Comparison of ENCODE assay signal across 12 cellular contexts in the genomic region with DNA sequence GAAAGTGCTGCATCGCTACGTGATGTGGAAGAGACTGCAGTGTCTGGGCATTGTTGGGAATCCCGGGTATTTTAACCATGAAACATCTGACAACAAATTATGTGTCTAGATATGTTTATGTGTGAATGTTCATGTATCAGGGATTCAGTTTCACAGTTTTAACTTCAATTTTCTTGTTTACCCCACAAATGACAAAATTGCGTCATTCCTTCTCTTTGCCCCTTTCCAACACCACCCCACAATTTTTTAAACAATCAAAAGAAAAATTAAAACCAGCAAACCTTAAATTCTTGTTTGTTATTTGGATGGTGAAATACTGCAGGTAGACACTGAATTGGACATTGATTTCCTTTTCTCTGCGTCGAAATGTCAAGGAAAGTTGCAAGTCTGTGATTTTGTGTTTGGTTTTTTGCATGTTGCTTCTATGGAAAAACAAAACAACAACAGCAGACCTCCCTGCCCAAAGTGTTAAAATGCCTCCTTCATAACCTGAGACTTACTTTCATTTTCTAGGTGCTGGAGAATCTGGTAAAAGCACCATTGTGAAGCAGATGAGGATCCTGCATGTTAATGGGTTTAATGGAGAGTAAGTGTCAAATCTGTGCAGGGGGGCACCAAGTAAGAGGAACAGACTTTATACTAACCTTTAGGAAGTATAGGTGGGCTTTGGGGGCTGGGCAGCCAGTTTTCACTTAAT. TPM values are rescaled to one million over a fixed set of nuclear protein-coding genes. Genes with fewer than 3 reads are reported as not detected.
DNase-seq lines count a peak whose midpoint lies in the region; ATAC-seq, FAIRE-seq and TF ChIP-seq lines count a peak whose summit lies in the region.
"Had no signal": no experiment of that assay in that cellular context is flagged by ENCODE, and none has a peak within 500 bp of the region (broad histone marks: within the 10 kb centered on the region; RNA-seq: fewer than 3 reads in every experiment).

No MANE protein-coding gene starts in this region.

- in situ Hi-C loops in K562 (cut with MboI): no loop called here

- H3K79me2 ChIP-seq in K562 (ENCODE audit: control insufficient read depth, insufficient read depth, low read length): peaks cover 86% of the 10 kb centered on the region

- POLR2A ChIA-PET in K562 (lab: Yijun Ruan, JAX): no interaction called here

- H3K4me3 ChIP-seq in AG10803 (ENCODE audit: low read length) (peak overlapping the region; percentile 77), HUES64 (ENCODE audit: low read length) (peak overlapping the region; percentile 94), K562 (no peak overlapping the region), muscle layer of duodenum (ENCODE audit: low read depth in 1 of 2, low read length in 2 of 2) (peak overlapping the region; percentile 11 to 71)

- no peaks in the 10 kb centered on the region for H3K9me3 ChIP-seq in HUES64 (ENCODE audit: insufficient read depth, low read depth, low read length)
- H3K9me3 ChIP-seq in K562 (replicated peaks; ENCODE audit: control insufficient read depth, insufficient read depth, low read depth, low read length): no peaks in the 10 kb centered on the region
- H3K9me3 ChIP-seq in muscle layer of duodenum (ENCODE audit: control insufficient read depth in 1 of 2, low read length in 2 of 2): no peaks in the 10 kb centered on the region

- no peak overlapping the region for H2AFZ ChIP-seq in K562 (ENCODE audit: low read depth, low read length)

- FAIRE-seq in K562 (lab: Jason Lieb, UNC): peak; percentile 63
- FAIRE-seq: G401.6, H54 had no signal

- ATAC-seq in K562 (no peak), HG03135 (IDR thresholded peaks at IDR 0.05; ENCODE audit: unreplicated experiment) (no peak), GM21529 (IDR thresholded peaks at IDR 0.05; ENCODE audit: unreplicated experiment) (no peak)

- H3K27me3 ChIP-seq in HUES64 (ENCODE audit: insufficient read depth, low read length) (no peaks in the 10 kb centered on the region), K562 (ENCODE audit: control insufficient read depth in 2 of 2, insufficient read depth in 2 of 2, low read length in 2 of 2) (no peaks in the 10 kb centered on the region), muscle layer of duodenum (ENCODE audit: low read depth, low read length) (no peaks in the 10 kb centered on the region)

- peak overlapping the region; percentile 15 for H3K9ac ChIP-seq in HUES64 (ENCODE audit: low read depth, low read length)
- H3K9ac ChIP-seq in K562 (ENCODE audit: insufficient read depth in 1 of 2, low read depth in 2 of 2, low read length in 2 of 2): no peak overlapping the region

- intact Hi-C loops in K562 (cut with micrococcal nuclease): no loop called here

- TF ChIP-seq CTCF in AG10803 (conservative IDR thresholded peaks at IDR 0.05; ENCODE audit: low read length): no peak
- no peak for TF ChIP-seq CTCF in K562 (IDR thresholded peaks at IDR 0.05 in 2 of 3, conservative IDR thresholded peaks at IDR 0.05 in 1 of 3; ENCODE audit: insufficient read depth in 2 of 3, low read depth in 1 of 3, low read length in 3 of 3)

- WGBS in HUES64: 36% methylated on average over 6 of the region's 6 CpGs
- WGBS in K562 (ENCODE audit: insufficient coverage, low coverage, missing lambda C conversion rate): 82% methylated on average over 6 of the region's 6 CpGs

- no peak for TF ChIP-seq POLR2A in K562 (conservative IDR thresholded peaks at IDR 0.05)

- H3K27ac ChIP-seq in HUES64 (ENCODE audit: low read depth, low read length) (peak overlapping the region; percentile 75), K562 (ENCODE audit: extremely low read depth, low read depth, low read length) (no peak overlapping the region), muscle layer of duodenum (ENCODE audit: low read length) (peak overlapping the region; percentile 94)

- H3K36me3 ChIP-seq in HUES64 (ENCODE audit: insufficient read depth, low read length): peaks cover 36% of the 10 kb centered on the region
- H3K36me3 ChIP-seq in K562 (ENCODE audit: control insufficient read depth, insufficient read depth, low read length): peaks cover 59% of the 10 kb centered on the region
- H3K36me3 ChIP-seq in muscle layer of duodenum (ENCODE audit: control insufficient read depth in 1 of 2, insufficient read depth in 2 of 2, low read length in 2 of 2): peaks cover 9 to 12% of the 10 kb centered on the region in 2 donors

- H3K4me1 ChIP-seq in HUES64 (ENCODE audit: insufficient read depth, low read length) (peaks cover 74% of the 10 kb centered on the region), K562 (replicated peaks in 1 of 2; ENCODE audit: control insufficient read depth in 2 of 2, insufficient read depth in 2 of 2, low read length in 2 of 2) (peaks cover 11 to 13% of the 10 kb centered on the region in 2 experiments; a peak in 4 of 5 replicates), muscle layer of duodenum (ENCODE audit: control insufficient read depth in 1 of 2, insufficient read depth in 2 of 2, low read length in 2 of 2) (peaks cover 18 to 74% of the 10 kb centered on the region in 2 donors)

- no peak for TF ChIP-seq EP300 in K562 (IDR thresholded peaks at IDR 0.05; ENCODE audit: low read length)

- no peak for TF ChIP-seq RAD21 in K562 (CRISPR knock-in tag; conservative IDR thresholded peaks at IDR 0.05 in 1 of 2, IDR thresholded peaks at IDR 0.05 in 1 of 2)

- DNase-seq in AG10803 (ENCODE audit: low read depth) (no peak), K562 (ENCODE audit: extremely low read depth in 1 of 4, low spot score in 3 of 4) (no peak), LoVo (ENCODE audit: low spot score) (no peak), T-helper 9 cell (no peak)
- DNase-seq: NCI-H146; stimulated activated CD4-positive, alpha-beta T cell treated with anti-CD3 and anti-CD28 coated beads, Interleukin-2, amount 100 ng/mL, for 48 hours had no signal

- H3K9me1 ChIP-seq in K562 (ENCODE audit: control insufficient read depth, insufficient read depth, low read length): no peaks in the 10 kb centered on the region

- no TSS peak for BruUV-seq in K562 (replicated peaks; lab: Mats Ljungman, UMichigan)

- CTCF ChIA-PET in K562 (lab: Yijun Ruan, JAX; ENCODE audit: low intra/inter-chr PET ratio): interaction anchor here (0.6 to 0.7 kb wide), 2 partner anchors 74 to 315 kb away, joined by 3 to 4 read pairs; no protein-coding TSS in a partner anchor

- no peak overlapping the region for H3K4me2 ChIP-seq in K562 (ENCODE audit: insufficient read depth, low read length)

- H4K20me1 ChIP-seq in K562 (replicated peaks; ENCODE audit: control insufficient read depth, insufficient read depth, low read length): no peaks in the 10 kb centered on the region; the same call in 1 of the 2 replicates

TF ChIP-seq in K562, 482 proteins besides CTCF, POLR2A, EP300 and RAD21 (continues in another document):
- TF ChIP-seq CEBPB (tag; IDR thresholded peaks at IDR 0.05) (peak; percentile 60), CEBPG (CRISPR knock-in tag; IDR thresholded peaks at IDR 0.05) (no peak), CEBPG (tag; conservative IDR thresholded peaks at IDR 0.05 in 1 of 2, IDR thresholded peaks at IDR 0.05 in 1 of 2) (peak; percentile 22 to 70; a peak in 2 of 4 replicates)

RNA-seq across cellular contexts. Expression of gene GNAS, which starts 42.7 kb away (rescaled TPM):
- 856 TPM for polyA plus RNA-seq in HUES64 (2013, experiment 1 of 2)
- 977 TPM for polyA plus RNA-seq in HUES64 (2013, experiment 2 of 2)
- total RNA-seq in K562 (2011; cell fraction: chromatin; rRNA removed; ENCODE audit: low replicate concordance): 217 and 324 TPM in 2 replicates
- 221 and 239 TPM in 2 replicates for total RNA-seq in K562 (2011; cell fraction: nucleolus; rRNA removed)
- total RNA-seq in K562 (2011; cell fraction: nucleoplasm; rRNA removed): 270 and 367 TPM in 2 replicates
- total RNA-seq in K562 (2014; rRNA removed) (266 and 294 TPM in 2 replicates), K562 (2014; rRNA removed; fragmentation: Illumina TruSeq; extraction: Trizol) (212 and 224 TPM in 2 replicates), K562 (2015; rRNA removed; fragmentation: Illumina TruSeq; extraction: Trizol) (216 and 220 TPM in 2 replicates), K562 (2021) (422 and 439 TPM in 2 replicates)
- polyA plus RNA-seq in K562 (2011; rRNA removed) (321 and 329 TPM in 2 replicates), K562 (2014; fragmentation: Illumina TruSeq; extraction: Trizol) (648 and 649 TPM in 2 replicates), K562 (2014; fragmentation: Nextera tagmentation; extraction: Ambion mirVana) (100 to 1,000 TPM; 128 to 129 TPM), K562 (2014; rRNA removed) (343 and 398 TPM in 2 replicates)
- 659 and 699 TPM in 2 replicates for polyA plus RNA-seq in K562 (2011; cell fraction: cytosol; rRNA removed)
- 480 and 564 TPM in 2 replicates for polyA plus RNA-seq in K562 (2011; cell fraction: nucleus; rRNA removed)
- 497 and 536 TPM in 2 replicates for polyA plus RNA-seq in K562 (2012)
- polyA minus RNA-seq in K562 (2011; rRNA and poly(A)+ RNA removed): 360 and 482 TPM in 2 replicates
- polyA minus RNA-seq in K562 (2011; cell fraction: cytosol; rRNA and poly(A)+ RNA removed): 377 and 397 TPM in 2 replicates
- polyA minus RNA-seq in K562 (2011; cell fraction: nucleus; rRNA and poly(A)+ RNA removed): 103 and 150 TPM in 2 replicates

RNA-seq across cellular contexts. Expression of gene GNAS-AS1, which starts 44.5 kb away (rescaled TPM):
- polyA plus RNA-seq in HUES64 (2013, experiment 1 of 2): 3.2 TPM
- 3.2 TPM for polyA plus RNA-seq in HUES64 (2013, experiment 2 of 2)
- 0.42 and 1.3 TPM in 2 replicates for total RNA-seq in K562 (2011; cell fraction: chromatin; rRNA removed; ENCODE audit: low replicate concordance)
- 0.50 and 0.79 TPM in 2 replicates for total RNA-seq in K562 (2011; cell fraction: nucleolus; rRNA removed)
- total RNA-seq in K562 (2011; cell fraction: nucleoplasm; rRNA removed): 0.92 and 1.1 TPM in 2 replicates
- total RNA-seq in K562 (2014; rRNA removed) (0.73 and 2.5 TPM in 2 replicates), K562 (2014; rRNA removed; fragmentation: Illumina TruSeq; extraction: Trizol) (0.25 and 0.45 TPM in 2 replicates), K562 (2015; rRNA removed; fragmentation: Illumina TruSeq; extraction: Trizol) (0.64 and 0.69 TPM in 2 replicates), K562 (2021) (1.2 and 1.3 TPM in 2 replicates)
- polyA plus RNA-seq in K562 (2011; rRNA removed) (0.07 TPM in 2 replicates), K562 (2014; fragmentation: Illumina TruSeq; extraction: Trizol) (0.21 and 0.90 TPM in 2 replicates), K562 (2014; fragmentation: Nextera tagmentation; extraction: Ambion mirVana) (under 1 TPM; 0.04 to 0.14 TPM), K562 (2014; rRNA removed) (1.0 and 1.8 TPM in 2 replicates)
- not detected in 2 replicates for polyA plus RNA-seq in K562 (2011; cell fraction: cytosol; rRNA removed)
- polyA plus RNA-seq in K562 (2011; cell fraction: nucleus; rRNA removed): 0.22 and 0.37 TPM in 2 replicates
- 0.91 and 1.0 TPM in 2 replicates for polyA plus RNA-seq in K562 (2012)
- not detected in 2 replicates for polyA minus RNA-seq in K562 (2011; rRNA and poly(A)+ RNA removed)
- not detected in 2 replicates for polyA minus RNA-seq in K562 (2011; cell fraction: cytosol; rRNA and poly(A)+ RNA removed)
- not detected in 2 replicates for polyA minus RNA-seq in K562 (2011; cell fraction: nucleus; rRNA and poly(A)+ RNA removed)
